Comparison of ENCODE assay signal across 16 cellular contexts in the genomic region with DNA sequence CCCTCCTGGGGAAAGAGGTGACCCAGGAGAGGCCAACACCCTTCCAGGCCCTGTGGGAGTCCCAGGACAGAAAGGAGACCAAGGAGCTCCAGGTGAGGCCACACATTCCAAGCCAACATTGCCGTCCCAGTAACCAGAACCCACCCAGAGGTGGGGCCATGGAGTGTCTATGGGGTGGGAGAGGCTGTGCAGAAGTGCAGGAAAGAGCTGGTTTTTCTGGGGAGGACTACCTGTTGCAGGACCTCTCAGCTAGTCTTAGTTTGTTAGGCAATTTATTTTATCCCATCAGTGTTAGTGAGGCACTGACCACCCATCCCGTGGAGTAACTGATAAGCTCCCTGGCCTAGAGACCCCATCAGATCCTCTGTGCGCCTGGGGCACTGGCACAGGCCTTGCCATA.
DNase-seq lines count a peak whose midpoint lies in the region; TF ChIP-seq lines count a peak whose summit lies in the region.
"Had no signal": no experiment of that assay in that cellular context is flagged by ENCODE, and none has a peak within 500 bp of the region (broad histone marks: within the 10 kb centered on the region; RNA-seq: fewer than 3 reads in every experiment).

No MANE protein-coding gene starts in this region.

- H3K23ac ChIP-seq in mesenchymal stem cell (ENCODE audit: low read length in 2 of 2): no peak overlapping the region

- H3K4ac ChIP-seq in mesenchymal stem cell (ENCODE audit: low read depth in 1 of 2, low read length in 2 of 2): no peak overlapping the region

- 96% methylated on average over 3 of the region's 3 CpGs for WGBS in mesenchymal stem cell

- no peak overlapping the region for H4K91ac ChIP-seq in mesenchymal stem cell (ENCODE audit: low read length)

- H2AFZ ChIP-seq in mesenchymal stem cell (ENCODE audit: low read depth, low read length): no peak overlapping the region

- H3K4me3 ChIP-seq in mesenchymal stem cell (ENCODE audit: insufficient read depth in 1 of 2, low read depth in 1 of 2, low read length in 2 of 2): no peak overlapping the region
- no peak overlapping the region for H3K4me3 ChIP-seq in tibial artery

- TF ChIP-seq CTCF in osteocyte (IDR thresholded peaks at IDR 0.05) (no peak), tibial artery (IDR thresholded peaks at IDR 0.05) (no peak)

- no peak overlapping the region for H3K18ac ChIP-seq in mesenchymal stem cell (ENCODE audit: low read depth in 1 of 2, low read length in 2 of 2)

- no peaks in the 10 kb centered on the region for H3K27me3 Mint-ChIP-seq in osteocyte (ENCODE audit: unreplicated experiment)
- H3K27me3 Mint-ChIP-seq: CD4-positive, alpha-beta memory T cell had no signal

- H2BK12ac ChIP-seq in mesenchymal stem cell (ENCODE audit: low read length in 2 of 2): no peak overlapping the region

- no peak overlapping the region for H3K9ac ChIP-seq in mesenchymal stem cell (ENCODE audit: low read length)

- peaks cover 64% of the 10 kb centered on the region for H3K36me3 Mint-ChIP-seq in osteocyte (ENCODE audit: unreplicated experiment)
- H3K36me3 Mint-ChIP-seq: CD4-positive, alpha-beta memory T cell had no signal

- no peak overlapping the region for H2AK5ac ChIP-seq in mesenchymal stem cell (ENCODE audit: low read length, severe bottlenecking)

- H2BK120ac ChIP-seq in mesenchymal stem cell (ENCODE audit: low read depth, low read length): no peak overlapping the region

- intact Hi-C loops in tibial artery (cut with DNase I; ENCODE audit: low total_unique reads): no loop called here

- H3K27ac ChIP-seq in mesenchymal stem cell (ENCODE audit: low read length, poor library complexity, severe bottlenecking) (no peak overlapping the region), tibial artery (peak overlapping the region; percentile 29 to 55)

- H2BK5ac ChIP-seq in mesenchymal stem cell (ENCODE audit: low read depth, low read length, poor library complexity, severe bottlenecking): no peak overlapping the region

- H3K27me3 ChIP-seq in mesenchymal stem cell (ENCODE audit: control insufficient read depth in 1 of 2, insufficient read depth in 1 of 2, low read length in 2 of 2): no peaks in the 10 kb centered on the region
- no peaks in the 10 kb centered on the region for H3K27me3 ChIP-seq in tibial artery

- no peak overlapping the region for H3K14ac ChIP-seq in mesenchymal stem cell (ENCODE audit: low read length in 2 of 2)

- DNase-seq in mesenchymal stem cell: no peak
- no peak for DNase-seq in osteocyte (ENCODE audit: extremely low spot score, unreplicated experiment)
- DNase-seq in tibial artery: no peak
- no peak for DNase-seq in T-helper 9 cell
- no peak for DNase-seq in activated CD4-positive, alpha-beta T cell treated with anti-CD3 and anti-CD28 coated beads, Interleukin-2, amount 50 U/mL, for 1 hour
- DNase-seq in H4 (ENCODE audit: low spot score): no peak
- DNase-seq: C1 segment of cervical spinal cord; Calu3; CD4-positive, alpha-beta memory T cell; COR-L47; DMS53; DMS79 treated with DMSO at 0.1 percent for 48 hours; GF-D8; GOT3; H7; HCEC 1CT had no signal

- peak overlapping the region; percentile 12 for H4K8ac ChIP-seq in mesenchymal stem cell (ENCODE audit: low read length)

- no peak overlapping the region for H3K4me2 ChIP-seq in mesenchymal stem cell (ENCODE audit: low read length, poor library complexity, severe bottlenecking)

- H3K4me1 Mint-ChIP-seq in osteocyte (ENCODE audit: unreplicated experiment): peaks cover 32% of the 10 kb centered on the region
- H3K4me1 Mint-ChIP-seq: CD4-positive, alpha-beta memory T cell had no signal

- no peaks in the 10 kb centered on the region for H3K9me3 Mint-ChIP-seq in osteocyte (ENCODE audit: unreplicated experiment)
- H3K9me3 Mint-ChIP-seq: CD4-positive, alpha-beta memory T cell had no signal

- no peak overlapping the region for H3K4me3 Mint-ChIP-seq in osteocyte (ENCODE audit: unreplicated experiment)
- H3K4me3 Mint-ChIP-seq: CD4-positive, alpha-beta memory T cell had no signal

- H3K36me3 ChIP-seq in mesenchymal stem cell (ENCODE audit: control insufficient read depth in 1 of 2, insufficient read depth in 2 of 2, low read depth in 1 of 2, low read length in 2 of 2): peaks cover 70 to 75% of the 10 kb centered on the region in 2 experiments
- H3K36me3 ChIP-seq in tibial artery: peaks cover 83 to 99% (median 91%) of the 10 kb centered on the region in 3 donors

- H3K4me1 ChIP-seq in mesenchymal stem cell (ENCODE audit: control insufficient read depth, insufficient read depth, low read depth, low read length): peaks cover 10% of the 10 kb centered on the region
- H3K4me1 ChIP-seq in tibial artery: peaks cover 0 to 18% (median 6%) of the 10 kb centered on the region in 4 donors

- H2BK15ac ChIP-seq in mesenchymal stem cell (ENCODE audit: low read depth, poor library complexity, severe bottlenecking): no peak overlapping the region

- peaks cover 19% of the 10 kb centered on the region for H3K79me1 ChIP-seq in mesenchymal stem cell (replicated peaks; ENCODE audit: low read length, poor library complexity, severe bottlenecking)

- peak overlapping the region; percentile 31 for H3K27ac Mint-ChIP-seq in osteocyte (ENCODE audit: unreplicated experiment)
- H3K27ac Mint-ChIP-seq: CD4-positive, alpha-beta memory T cell had no signal

- peaks cover 1% of the 10 kb centered on the region for H3K9me3 ChIP-seq in mesenchymal stem cell (ENCODE audit: control insufficient read depth, low read length)
- H3K9me3 ChIP-seq in tibial artery: no peaks in the 10 kb centered on the region
